30 cellular contexts compared by ENCODE assay signal in genomic region chr9:73742412-73742811, GRCh38.
"Had no signal": no experiment of that assay in that cellular context is flagged by ENCODE, and none has a peak within 500 bp of the region (broad histone marks: within the 10 kb centered on the region; RNA-seq: fewer than 3 reads in every experiment).

No MANE protein-coding gene starts in this region.

- H3K27ac ChIP-seq: adrenal gland, body of pancreas, brain microvascular endothelial cell, breast epithelium had no signal

- DNase-seq: activated B cell treated with CpG ODN at 0.5 μM for 24 hours; activated CD4-positive, alpha-beta memory T cell treated with anti-CD3 and anti-CD28 coated beads for 36 hours; activated CD4-positive, alpha-beta T cell treated with anti-CD3 and anti-CD28 coated beads for 4 hours; activated CD4-positive, alpha-beta T cell treated with anti-CD3 and anti-CD28 coated beads, Interleukin-2, amount 10 ng/mL, durations not matched to agents 24 days and 14 days; activated CD4-positive, alpha-beta T cell treated with anti-CD3 and anti-CD28 coated beads, Interleukin-2, amount 50 U/mL, for 1 hour; activated CD4-positive, alpha-beta T cell treated with anti-CD3 and anti-CD28 coated beads, Interleukin-2, amount 50 U/mL, for 4 hours; activated CD4-positive, CD25-positive, alpha-beta regulatory T cell treated with anti-CD3 and anti-CD28 coated beads, Interleukin-2, amount 50 U/mL, for 72 hours; activated CD8-positive, alpha-beta memory T cell treated with anti-CD3 and anti-CD28 coated beads, Interleukin-2, amount 50 U/mL, for 4 hours; activated CD8-positive, alpha-beta T cell treated with anti-CD3 and anti-CD28 coated beads for 36 hours; activated effector memory CD4-positive, alpha-beta T cell treated with anti-CD3 and anti-CD28 coated beads, Interleukin-2, amount 50 U/mL, for 16 hours; activated gamma-delta T cell treated with Interleukin-2 at 50 U/mL for 16 hours; activated naive CD4-positive, alpha-beta T cell; activated naive CD4-positive, alpha-beta T cell treated with anti-CD3 and anti-CD28 coated beads for 36 hours; activated naive CD4-positive, alpha-beta T cell treated with anti-CD3 and anti-CD28 coated beads, Interleukin-2, amount 50 U/mL, for 16 hours; activated naive CD8-positive, alpha-beta T cell treated with anti-CD3 and anti-CD28 coated beads for 36 hours; activated T-cell treated with anti-CD3 and anti-CD28 coated beads for 4 hours; activated T-cell treated with anti-CD3 and anti-CD28 coated beads, Interleukin-2, amount 50 U/mL, for 1 hour; activated T-cell treated with anti-CD3 and anti-CD28 coated beads, Interleukin-2, amount 50 U/mL, for 4 hours; activated T-cell treated with anti-CD3 and anti-CD28 coated beads, Interleukin-2, amount 50 U/mL, for 72 hours; adrenal gland; amniotic stem cell; aorta; body of pancreas; brain microvascular endothelial cell; central memory CD4-positive, alpha-beta T cell; T-helper 2 cell; T-helper 9 cell had no signal

- H3K36me3 ChIP-seq: adrenal gland, brain microvascular endothelial cell, breast epithelium had no signal

- H3K27me3 ChIP-seq: adrenal gland, body of pancreas, brain microvascular endothelial cell, breast epithelium had no signal

- H3K9me3 ChIP-seq: adrenal gland, body of pancreas had no signal

- H3K4me1 ChIP-seq: adrenal gland, body of pancreas, breast epithelium had no signal

- ATAC-seq: activated CD8-positive, alpha-beta T cell treated with anti-CD3 and anti-CD28 coated beads for 36 hours; activated naive CD4-positive, alpha-beta T cell treated with anti-CD3 and anti-CD28 coated beads, Interleukin-2, amount 50 U/mL, for 72 hours; activated T-cell treated with anti-CD3 and anti-CD28 coated beads, Interleukin-2, amount 50 U/mL, for 4 hours; activated T-cell treated with anti-CD3 and anti-CD28 coated beads, Interleukin-2, amount 50 U/mL, for 72 hours; activated T-helper 17 cell treated with anti-CD3 and anti-CD28 coated beads, Interleukin-2, amount 50 U/mL, for 72 hours; body of pancreas had no signal

- H3K4me3 ChIP-seq: adrenal gland, body of pancreas, breast epithelium had no signal
